ENCODE assay signal across 1 cellular context in the genomic region with DNA sequence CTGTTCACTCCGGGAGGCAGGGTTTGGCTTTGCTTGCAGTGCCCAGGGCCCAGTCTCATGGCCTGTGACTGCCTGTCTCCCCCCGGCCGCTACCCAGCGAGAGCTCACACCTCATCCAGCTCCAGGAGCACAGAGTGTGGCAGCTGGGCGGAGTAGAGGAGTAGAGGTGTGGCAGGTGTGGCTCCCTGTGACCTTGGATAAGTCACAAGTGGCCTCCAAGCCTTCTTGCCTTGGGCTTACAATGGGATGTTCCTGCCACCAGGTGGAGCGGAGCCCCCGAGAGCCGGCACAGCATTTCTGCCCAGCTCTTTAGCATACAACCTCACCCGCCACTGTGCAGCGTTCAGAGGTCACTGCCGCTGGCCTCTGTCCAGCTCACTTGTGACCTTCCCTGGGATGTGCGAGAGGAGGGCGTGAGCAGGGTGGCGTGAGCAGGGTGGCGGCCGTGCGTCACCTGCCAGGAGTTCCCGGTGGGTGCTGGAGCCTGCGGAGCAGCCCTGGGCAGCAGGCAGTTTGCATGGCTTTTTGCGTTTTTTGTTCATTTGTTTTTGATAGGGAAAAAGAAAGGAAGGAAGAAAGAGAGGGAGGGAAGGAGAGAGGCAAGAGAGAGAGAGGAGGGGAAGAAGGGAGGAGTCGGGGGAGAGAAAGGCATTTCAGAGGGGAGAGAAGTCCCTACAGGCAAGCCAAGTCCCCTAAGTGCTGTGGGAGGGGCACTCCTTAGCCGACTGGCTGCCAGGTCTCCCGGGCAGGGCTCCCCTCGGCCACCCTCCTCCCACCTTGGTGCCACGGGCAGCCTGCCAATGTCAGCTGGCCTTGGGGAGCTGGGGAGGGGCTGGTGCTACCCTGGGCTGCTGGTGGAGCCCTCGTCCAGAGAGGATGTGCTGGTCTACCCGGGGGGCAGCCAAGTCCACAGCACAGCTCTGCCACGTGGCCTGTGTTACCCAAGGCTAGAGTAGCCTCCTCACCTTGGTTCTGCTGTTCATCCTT.
A peak's percentile ranks its signal among the peaks of the same experiment; 100 is the strongest.
TF ChIP-seq lines count a peak whose summit lies in the region.

No MANE protein-coding gene starts in this region.

TF ChIP-seq in HepG2, 621 proteins besides CTCF, POLR2A, EP300 and RAD21 (continued from another document and continues in another):
- TF ChIP-seq MXI1 (IDR thresholded peaks at IDR 0.05; ENCODE audit: borderline replicate concordance, low read depth, low read length) (peak; percentile 47; the same call in 1 of the 3 replicates), ZNF83 (CRISPR knock-in tag; IDR thresholded peaks at IDR 0.05; ENCODE audit: borderline replicate concordance) (0 out of 2 replicates have a peak, but pooled peaks have one; percentile 26), ZNF326 (CRISPR knock-in tag; IDR thresholded peaks at IDR 0.05; ENCODE audit: borderline replicate concordance) (no peak), ZNF75D (CRISPR knock-in tag; IDR thresholded peaks at IDR 0.05; ENCODE audit: borderline replicate concordance) (no peak), KAT2B (IDR thresholded peaks at IDR 0.05; ENCODE audit: borderline replicate concordance, low read depth, low read length) (no peak), ZBTB7B (CRISPR knock-in tag; IDR thresholded peaks at IDR 0.05) (peak; percentile 100), NCOA2 (CRISPR knock-in tag; IDR thresholded peaks at IDR 0.05) (peak; percentile 68), NFYC (CRISPR knock-in tag; IDR thresholded peaks at IDR 0.05) (no peak), PHB2 (IDR thresholded peaks at IDR 0.05; ENCODE audit: partially characterized antibody) (no peak), SKIL (CRISPR knock-in tag; IDR thresholded peaks at IDR 0.05; ENCODE audit: borderline replicate concordance) (peak; percentile 72; the same call in 1 of the 2 replicates), HMG20A (CRISPR knock-in tag; IDR thresholded peaks at IDR 0.05; ENCODE audit: borderline replicate concordance) (peak; percentile 58; the same call in 1 of the 2 replicates), JUNB (CRISPR knock-in tag; IDR thresholded peaks at IDR 0.05; ENCODE audit: borderline replicate concordance) (no peak), EED (CRISPR knock-in tag; IDR thresholded peaks at IDR 0.05) (0 out of 2 replicates have a peak, but pooled peaks have one; percentile 16), MIER2 (CRISPR knock-in tag; IDR thresholded peaks at IDR 0.05) (peak; percentile 68; the same call in 1 of the 2 replicates), POLR2G (IDR thresholded peaks at IDR 0.05; ENCODE audit: low read depth, low read length) (peak; percentile 61), YEATS4 (CRISPR knock-in tag; IDR thresholded peaks at IDR 0.05; ENCODE audit: borderline replicate concordance) (peak; percentile 55; the same call in 1 of the 2 replicates), PITX1 (CRISPR knock-in tag; IDR thresholded peaks at IDR 0.05) (peak; percentile 53; the same call in 1 of the 2 replicates), ZNF746 (CRISPR knock-in tag; IDR thresholded peaks at IDR 0.05) (no peak), ZNF792 (CRISPR knock-in tag; IDR thresholded peaks at IDR 0.05) (no peak), ZSCAN9 (CRISPR knock-in tag; IDR thresholded peaks at IDR 0.05; ENCODE audit: borderline replicate concordance) (peak; percentile 59; the same call in 1 of the 2 replicates), RBM39 (IDR thresholded peaks at IDR 0.05; ENCODE audit: low read depth, low read length, poor library complexity, severe bottlenecking) (peak; percentile 31), GATAD1 (CRISPR knock-in tag; IDR thresholded peaks at IDR 0.05) (peak; percentile 63), MAFF (IDR thresholded peaks at IDR 0.05; ENCODE audit: low read depth, low read length) (0 out of 2 replicates have a peak, but pooled peaks have one; percentile 9), TBP (CRISPR knock-in tag; IDR thresholded peaks at IDR 0.05) (no peak), ZNF446 (CRISPR knock-in tag; IDR thresholded peaks at IDR 0.05) (no peak), CSRNP2 (CRISPR knock-in tag; conservative IDR thresholded peaks at IDR 0.05; ENCODE audit: low read depth) (no peak), ZNF350 (CRISPR knock-in tag; IDR thresholded peaks at IDR 0.05; ENCODE audit: borderline replicate concordance, low read depth) (peak; percentile 84; the same call in 1 of the 2 replicates), NR2C2 (CRISPR knock-in tag; IDR thresholded peaks at IDR 0.05; ENCODE audit: borderline replicate concordance) (peak; percentile 90), ZSCAN29 (CRISPR knock-in tag; conservative IDR thresholded peaks at IDR 0.05) (peak; percentile 89), ZNF546 (CRISPR knock-in tag; conservative IDR thresholded peaks at IDR 0.05) (no peak), KLF9 (CRISPR knock-in tag; IDR thresholded peaks at IDR 0.05; ENCODE audit: low read depth) (no peak), GFI1 (CRISPR knock-in tag; IDR thresholded peaks at IDR 0.05; ENCODE audit: borderline replicate concordance) (peak; percentile 53; the same call in 1 of the 2 replicates), ZNF292 (CRISPR knock-in tag; IDR thresholded peaks at IDR 0.05; ENCODE audit: borderline replicate concordance, low read depth) (peak; percentile 85), SNAPC5 (CRISPR knock-in tag; IDR thresholded peaks at IDR 0.05; ENCODE audit: borderline replicate concordance) (no peak), ZNF839 (CRISPR knock-in tag; IDR thresholded peaks at IDR 0.05; ENCODE audit: borderline replicate concordance) (no peak), SKI (IDR thresholded peaks at IDR 0.05; ENCODE audit: partially characterized antibody) (peak; percentile 81), SP4 (CRISPR knock-in tag; IDR thresholded peaks at IDR 0.05) (peak; percentile 79; the same call in 1 of the 2 replicates), ZNF619 (CRISPR knock-in tag; IDR thresholded peaks at IDR 0.05) (0 out of 2 replicates have a peak, but pooled peaks have one; percentile 39), GATA4 (IDR thresholded peaks at IDR 0.05; ENCODE audit: borderline replicate concordance, low read depth) (no peak), MLLT10 (CRISPR knock-in tag; IDR thresholded peaks at IDR 0.05) (no peak), NRL (CRISPR knock-in tag; IDR thresholded peaks at IDR 0.05; ENCODE audit: borderline replicate concordance) (no peak), NFE2L1 (CRISPR knock-in tag; IDR thresholded peaks at IDR 0.05; ENCODE audit: borderline replicate concordance) (no peak), ZNF513 (CRISPR knock-in tag; conservative IDR thresholded peaks at IDR 0.05) (no peak), ZNF772 (CRISPR knock-in tag; IDR thresholded peaks at IDR 0.05) (0 out of 2 replicates have a peak, but pooled peaks have one; percentile 51), UBTF (CRISPR knock-in tag; IDR thresholded peaks at IDR 0.05) (peak; percentile 70; the same call in 1 of the 2 replicates), ZSCAN22 (CRISPR knock-in tag; IDR thresholded peaks at IDR 0.05) (no peak), ZNF766 (CRISPR knock-in tag; IDR thresholded peaks at IDR 0.05; ENCODE audit: borderline replicate concordance) (0 out of 2 replicates have a peak, but pooled peaks have one; percentile 45), CCAR2 (optimal IDR thresholded peaks at IDR 0.05; ENCODE audit: low read depth, low read length) (no peak), ZNF749 (CRISPR knock-in tag; IDR thresholded peaks at IDR 0.05; ENCODE audit: borderline replicate concordance) (no peak; the same call in 1 of the 2 replicates)
- TF ChIP-seq, protein P1, sequence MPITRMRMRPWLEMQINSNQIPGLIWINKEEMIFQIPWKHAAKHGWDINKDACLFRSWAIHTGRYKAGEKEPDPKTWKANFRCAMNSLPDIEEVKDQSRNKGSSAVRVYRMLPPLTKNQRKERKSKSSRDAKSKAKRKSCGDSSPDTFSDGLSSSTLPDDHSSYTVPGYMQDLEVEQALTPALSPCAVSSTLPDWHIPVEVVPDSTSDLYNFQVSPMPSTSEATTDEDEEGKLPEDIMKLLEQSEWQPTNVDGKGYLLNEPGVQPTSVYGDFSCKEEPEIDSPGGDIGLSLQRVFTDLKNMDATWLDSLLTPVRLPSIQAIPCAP (CRISPR knock-in tag; IDR thresholded peaks at IDR 0.05; ENCODE audit: low read depth) = no peak
- TF ChIP-seq, protein P2, sequence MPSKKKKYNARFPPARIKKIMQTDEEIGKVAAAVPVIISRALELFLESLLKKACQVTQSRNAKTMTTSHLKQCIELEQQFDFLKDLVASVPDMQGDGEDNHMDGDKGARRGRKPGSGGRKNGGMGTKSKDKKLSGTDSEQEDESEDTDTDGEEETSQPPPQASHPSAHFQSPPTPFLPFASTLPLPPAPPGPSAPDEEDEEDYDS (CRISPR knock-in tag; IDR thresholded peaks at IDR 0.05) = peak; percentile 40
- TF ChIP-seq, protein P3, sequence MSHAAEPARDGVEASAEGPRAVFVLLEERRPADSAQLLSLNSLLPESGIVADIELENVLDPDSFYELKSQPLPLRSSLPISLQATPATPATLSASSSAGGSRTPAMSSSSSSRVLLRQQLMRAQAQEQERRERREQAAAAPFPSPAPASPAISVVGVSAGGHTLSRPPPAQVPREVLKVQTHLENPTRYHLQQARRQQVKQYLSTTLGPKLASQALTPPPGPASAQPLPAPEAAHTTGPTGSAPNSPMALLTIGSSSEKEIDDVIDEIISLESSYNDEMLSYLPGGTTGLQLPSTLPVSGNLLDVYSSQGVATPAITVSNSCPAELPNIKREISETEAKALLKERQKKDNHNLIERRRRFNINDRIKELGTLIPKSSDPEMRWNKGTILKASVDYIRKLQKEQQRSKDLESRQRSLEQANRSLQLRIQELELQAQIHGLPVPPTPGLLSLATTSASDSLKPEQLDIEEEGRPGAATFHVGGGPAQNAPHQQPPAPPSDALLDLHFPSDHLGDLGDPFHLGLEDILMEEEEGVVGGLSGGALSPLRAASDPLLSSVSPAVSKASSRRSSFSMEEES (CRISPR knock-in tag; IDR thresholded peaks at IDR 0.05) = peak; percentile 93
- TF ChIP-seq, protein P4, sequence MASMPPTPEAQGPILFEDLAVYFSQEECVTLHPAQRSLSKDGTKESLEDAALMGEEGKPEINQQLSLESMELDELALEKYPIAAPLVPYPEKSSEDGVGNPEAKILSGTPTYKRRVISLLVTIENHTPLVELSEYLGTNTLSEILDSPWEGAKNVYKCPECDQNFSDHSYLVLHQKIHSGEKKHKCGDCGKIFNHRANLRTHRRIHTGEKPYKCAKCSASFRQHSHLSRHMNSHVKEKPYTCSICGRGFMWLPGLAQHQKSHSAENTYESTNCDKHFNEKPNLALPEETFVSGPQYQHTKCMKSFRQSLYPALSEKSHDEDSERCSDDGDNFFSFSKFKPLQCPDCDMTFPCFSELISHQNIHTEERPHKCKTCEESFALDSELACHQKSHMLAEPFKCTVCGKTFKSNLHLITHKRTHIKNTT (CRISPR knock-in tag; IDR thresholded peaks at IDR 0.05) = no peak
